Comparison of ENCODE assay signal across 31 cellular contexts in the genomic region with DNA sequence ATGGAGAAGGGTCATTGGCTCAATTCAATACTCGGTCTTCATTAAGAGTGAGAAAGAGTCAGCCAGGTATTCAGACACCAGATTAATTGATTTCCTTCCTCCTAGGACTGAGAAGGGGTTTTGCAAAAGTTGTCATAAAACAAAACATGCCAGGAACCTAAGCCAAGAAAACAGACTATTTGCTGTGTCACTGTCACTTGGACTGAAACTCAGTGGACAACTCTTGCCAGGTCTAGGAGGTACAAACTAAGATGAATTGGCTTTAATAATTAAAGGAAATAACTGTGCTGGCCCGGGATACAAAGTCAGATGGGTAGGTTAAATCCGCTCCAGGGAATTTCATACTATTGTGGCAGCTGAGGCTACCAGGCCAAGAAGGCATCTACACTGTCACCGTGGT.
"Had no signal": no experiment of that assay in that cellular context is flagged by ENCODE, and none has a peak within 500 bp of the region (broad histone marks: within the 10 kb centered on the region; RNA-seq: fewer than 3 reads in every experiment).

No MANE protein-coding gene starts in this region.

- DNase-seq: activated B cell treated with CpG ODN at 0.5 μM for 24 hours; activated CD4-positive, alpha-beta T cell treated with anti-CD3 and anti-CD28 coated beads for 48 hours; activated CD4-positive, alpha-beta T cell treated with anti-CD3 and anti-CD28 coated beads, Interleukin-2, amount 50 U/mL, for 1 hour; activated CD4-positive, alpha-beta T cell treated with anti-CD3 and anti-CD28 coated beads, Interleukin-2, amount 50 U/mL, for 48 hours; activated CD8-positive, alpha-beta memory T cell treated with anti-CD3 and anti-CD28 coated beads for 24 hours; activated CD8-positive, alpha-beta T cell treated with anti-CD3 and anti-CD28 coated beads for 36 hours; activated effector memory CD4-positive, alpha-beta T cell treated with Interleukin-2 at 50 U/mL for 16 hours; activated gamma-delta T cell treated with Interleukin-2 at 50 U/mL for 16 hours; activated naive CD4-positive, alpha-beta T cell treated with anti-CD3 and anti-CD28 coated beads, Interleukin-2, amount 50 U/mL, for 16 hours; activated naive CD4-positive, alpha-beta T cell treated with Interleukin-2 at 50 U/mL for 16 hours; activated T-cell treated with anti-CD3 and anti-CD28 coated beads, Interleukin-2, amount 50 U/mL, for 4 hours; amygdala; aorta; body of pancreas; caudate nucleus; cortex of kidney; dermis blood vessel endothelial cell; effector CD8-positive, alpha-beta T cell; endodermal cell; foreskin keratinocyte; gastrocnemius medialis; glutamatergic neuron; heart left ventricle; T-helper 1 cell; T-helper 17 cell; T1000; WERI-Rb-1 had no signal

- H3K9me3 ChIP-seq: body of pancreas, esophagus muscularis mucosa, gastrocnemius medialis, heart left ventricle had no signal

- FAIRE-seq: colon had no signal

- H3K4me3 ChIP-seq: body of pancreas, esophagus muscularis mucosa, gastrocnemius medialis, heart left ventricle had no signal

- H3K4me1 ChIP-seq: body of pancreas, esophagus muscularis mucosa, foreskin keratinocyte had no signal

- H3K27me3 ChIP-seq: body of pancreas, esophagus muscularis mucosa, foreskin keratinocyte, gastrocnemius medialis, heart left ventricle had no signal

- H3K27ac ChIP-seq: body of pancreas, esophagus muscularis mucosa, foreskin keratinocyte, gastrocnemius medialis, heart left ventricle, WERI-Rb-1 had no signal

- ATAC-seq: activated CD4-positive, CD25-positive, alpha-beta regulatory T cell treated with anti-CD3 and anti-CD28 coated beads, Interleukin-2, amount 50 U/mL, for 24 hours; activated CD8-positive, alpha-beta T cell treated with anti-CD3 and anti-CD28 coated beads for 36 hours; activated T-cell treated with anti-CD3 and anti-CD28 coated beads, Interleukin-2, amount 50 U/mL, for 4 hours; activated T-helper 17 cell treated with anti-CD3 and anti-CD28 coated beads, Interleukin-2, amount 50 U/mL, for 72 hours; body of pancreas; foreskin keratinocyte; gastrocnemius medialis; heart left ventricle; T-helper 17 cell had no signal
